ENCODE assay signal across 24 cellular contexts in the genomic region with DNA sequence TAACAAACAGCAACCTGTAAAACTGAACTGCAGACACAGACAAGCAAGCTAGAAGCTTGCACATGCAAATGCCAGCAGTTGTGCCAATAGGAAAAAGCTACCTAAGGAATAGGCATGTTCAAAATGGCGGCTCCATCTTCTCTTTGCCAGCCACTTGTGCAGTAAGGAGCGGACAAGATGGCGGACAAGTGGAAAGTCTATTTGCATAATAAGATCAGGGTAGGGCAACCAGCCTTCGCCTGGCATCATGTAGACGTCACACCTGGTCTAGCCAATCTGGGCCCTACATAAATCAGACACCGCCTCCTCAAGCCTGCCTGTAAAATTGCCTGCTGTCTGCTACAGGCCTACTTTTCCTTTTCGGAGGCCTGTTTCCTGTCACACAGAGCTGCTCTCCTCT. TPM values are rescaled to one million over a fixed set of nuclear protein-coding genes. Genes with fewer than 3 reads are reported as not detected.
"Had no signal": no experiment of that assay in that cellular context is flagged by ENCODE, and none has a peak within 500 bp of the region (broad histone marks: within the 10 kb centered on the region; RNA-seq: fewer than 3 reads in every experiment).

No MANE protein-coding gene starts in this region.

- H3K27me3 ChIP-seq: Peyer's patch, SJCRH30 had no signal

- H2AFZ ChIP-seq: PC-9 had no signal

- H3K27ac Mint-ChIP-seq: T-helper 1 cell treated with Interleukin-12 subunit alpha and Interleukin-12 subunit beta and Interleukin-4 antibody, amounts not matched to agents 30 μg/mL and 1 μg/mL, for 36 hours had no signal

- H3K9me3 Mint-ChIP-seq: T-helper 1 cell treated with Interleukin-12 subunit alpha and Interleukin-12 subunit beta and Interleukin-4 antibody, amounts not matched to agents 30 μg/mL and 1 μg/mL, for 36 hours had no signal

- H3K4me1 ChIP-seq: Peyer's patch, SJCRH30 had no signal

- H3K9me3 ChIP-seq: Peyer's patch, SJCRH30 had no signal

- H3K36me3 ChIP-seq: Peyer's patch, SJCRH30 had no signal

- DNase-seq: IMR-90; Kasumi-1; MM.1S; NCI-H1092 treated with DMSO at 0.1 percent for 48 hours; NCI-H1436; NCI-H187; NCI-H2029; NCI-H2081 treated with DMSO at 0.1 percent for 48 hours; NCI-H2171; NCI-H226; NCI-H446; NCI-H510A; NCI-H524 treated with DMSO at 0.1 percent for 48 hours; NCI-H69; NK-92 treated with Interleukin-12 subunit alpha and Interleukin-12 subunit beta, amount 100 ng/mL, for 24 hours; PC-9; Peyer's patch; SHP77 treated with DMSO at 0.1 percent for 48 hours; SJCRH30 had no signal

- H3K4me3 ChIP-seq: PC-9, Peyer's patch, SJCRH30, SK-N-MC had no signal

- H3K9ac ChIP-seq: KMS-11 had no signal

- ATAC-seq: Right ventricle myocardium inferior had no signal

- H3K4me3 Mint-ChIP-seq: T-helper 1 cell treated with Interleukin-12 subunit alpha and Interleukin-12 subunit beta and Interleukin-4 antibody, amounts not matched to agents 30 μg/mL and 1 μg/mL, for 36 hours had no signal

- H3K4me2 ChIP-seq: KMS-11, PC-9 had no signal

- H3K27ac ChIP-seq: KMS-11, PC-9, Peyer's patch, SJCRH30, SK-N-MC had no signal

RNA-seq across cellular contexts. Expression of gene C6orf52, which starts 18.0 kb away (rescaled TPM):
- total RNA-seq: HT-29, IMR-90, Peyer's patch, SJCRH30 had no signal
